Comparison of ENCODE assay signal across 9 cellular contexts in the genomic region with DNA sequence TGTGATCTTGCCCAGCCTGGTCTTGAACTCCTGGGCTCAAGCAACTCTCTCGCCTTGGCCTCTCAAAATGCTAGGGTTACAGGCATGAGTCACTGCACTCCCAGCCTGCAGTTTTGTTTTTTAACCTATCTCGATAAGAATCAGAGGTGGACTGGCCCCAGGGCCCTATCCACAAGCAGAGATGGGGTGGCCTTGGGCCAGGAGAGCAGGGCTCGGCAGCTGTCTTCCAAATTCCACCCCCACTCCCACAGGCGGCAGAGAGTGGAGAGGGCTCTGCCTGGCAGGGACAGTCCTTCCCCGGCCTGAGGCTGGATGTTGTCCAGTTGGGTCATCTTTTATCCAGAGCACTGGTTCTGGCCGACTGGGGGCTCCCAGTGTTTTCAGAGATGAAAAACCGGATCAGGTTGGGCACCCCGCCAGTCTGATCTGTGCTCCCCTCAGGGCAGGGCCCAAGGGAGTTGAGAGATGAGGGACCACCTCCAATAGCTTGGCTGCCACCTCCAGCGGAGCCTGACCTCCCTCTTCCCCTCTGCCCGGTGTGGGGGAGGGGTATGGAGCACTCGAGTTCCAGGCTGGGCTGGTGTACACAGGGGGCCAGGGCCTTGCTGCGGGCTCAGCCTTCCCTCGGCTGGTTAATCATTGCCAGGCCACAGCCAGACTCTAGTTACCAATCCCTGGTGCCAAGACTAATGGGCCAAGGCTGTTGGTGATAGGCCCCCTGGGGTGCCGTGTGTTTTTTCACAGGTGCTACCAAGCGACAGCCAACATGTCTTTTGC. TPM values are rescaled to one million over a fixed set of nuclear protein-coding genes. Genes with fewer than 3 reads are reported as not detected.
DNase-seq lines count a peak whose midpoint lies in the region; ATAC-seq and TF ChIP-seq lines count a peak whose summit lies in the region.
"Had no signal": no experiment of that assay in that cellular context is flagged by ENCODE, and none has a peak within 500 bp of the region (broad histone marks: within the 10 kb centered on the region; RNA-seq: fewer than 3 reads in every experiment).

No MANE protein-coding gene starts in this region.

- ATAC-seq in GM21786 (IDR thresholded peaks at IDR 0.05; ENCODE audit: unreplicated experiment): no peak
- ATAC-seq in GM21737 (IDR thresholded peaks at IDR 0.05; ENCODE audit: unreplicated experiment): no peak

- H3K79me2 ChIP-seq in parathyroid adenoma: peaks cover 4% of the 10 kb centered on the region

- TF ChIP-seq CTCF in parathyroid adenoma (IDR thresholded peaks at IDR 0.05): no peak

- no peak overlapping the region for H3K9ac ChIP-seq in parathyroid adenoma

- peak overlapping the region; percentile 65 for H2AFZ ChIP-seq in parathyroid adenoma

- H3K9me3 ChIP-seq in parathyroid adenoma (ENCODE audit: control insufficient read depth, low read length): no peaks in the 10 kb centered on the region

- H3K4me3 ChIP-seq in parathyroid adenoma (ENCODE audit: low read depth, low read length): no peak overlapping the region

- H3K27ac ChIP-seq in parathyroid adenoma: peak overlapping the region; percentile 87
- H3K27ac ChIP-seq: epithelial cell of prostate had no signal

- H3K27me3 ChIP-seq in parathyroid adenoma (ENCODE audit: control insufficient read depth, insufficient read depth, low read length): no peaks in the 10 kb centered on the region

- no peaks in the 10 kb centered on the region for H3K36me3 ChIP-seq in parathyroid adenoma (ENCODE audit: control insufficient read depth, insufficient read depth, low read length)

- peak overlapping the region; percentile 45 for H3K4me2 ChIP-seq in parathyroid adenoma (ENCODE audit: low read length)

- peak; percentile 54 for DNase-seq in ELR (ENCODE audit: low read depth)
- DNase-seq in RPMI7951 (ENCODE audit: low read depth): peak; percentile 95
- DNase-seq in globus pallidus (ENCODE audit: low spot score): peak; percentile 92
- no peak for DNase-seq in NOMO-1 treated with dmso at 0.1 percent for 144 hours (lab: John Stamatoyannopoulos, UW; ENCODE audit: unreplicated experiment)
- DNase-seq in effector CD4-positive, alpha-beta T cell: no peak

- peaks cover 9% of the 10 kb centered on the region for H3K4me1 ChIP-seq in parathyroid adenoma

RNA-seq across cellular contexts. Expression of gene MYO15B, which starts 30.3 kb away (rescaled TPM):
- total RNA-seq in RPMI7951 (2014; rRNA removed; shearing (Covaris generic)): under 0.01 TPM in 1 of 2 replicates, not detected in the other

RNA-seq across cellular contexts. Expression of gene LLGL2, which starts 31.8 kb away (rescaled TPM):
- total RNA-seq in RPMI7951 (2014; rRNA removed; shearing (Covaris generic)): 0.49 and 1.2 TPM in 2 replicates

RNA-seq across cellular contexts. Expression of gene TSEN54, which starts 40.9 kb away (rescaled TPM):
- total RNA-seq in RPMI7951 (2014; rRNA removed; shearing (Covaris generic)): 11.2 and 11.9 TPM in 2 replicates

RNA-seq across cellular contexts. Expression of gene CASKIN2, which starts 41.9 kb away (rescaled TPM):
- 4.2 and 5.5 TPM in 2 replicates for total RNA-seq in RPMI7951 (2014; rRNA removed; shearing (Covaris generic))

Comparison
In these comparisons a context has a peak if more than half of its experiments do, and no peak if none do; other contexts are left out.
1. DNase-seq: peak in ELR (single experiment), RPMI7951 (single experiment) and globus pallidus (single experiment); none in NOMO-1 treated with dmso at 0.1 percent for 144 hours (single experiment) and effector CD4-positive, alpha-beta T cell (single experiment).